ENCODE assay signal across 21 cellular contexts in genomic region chr11:64009234-64009633, GRCh38. TPM values are rescaled to one million over a fixed set of nuclear protein-coding genes. Genes with fewer than 3 reads are reported as not detected.
DNase-seq lines count a peak whose midpoint lies in the region; ATAC-seq and TF ChIP-seq lines count a peak whose summit lies in the region.
"Had no signal": no experiment of that assay in that cellular context is flagged by ENCODE, and none has a peak within 500 bp of the region (broad histone marks: within the 10 kb centered on the region; RNA-seq: fewer than 3 reads in every experiment).

No MANE protein-coding gene starts in this region.

- H3F3A ChIP-seq in SK-N-SH (replicated peaks; ENCODE audit: insufficient read depth), result no peaks in the 10 kb centered on the region

- H3K36me3 Mint-ChIP-seq in neural crest cell (ENCODE audit: low read depth), result no peaks in the 10 kb centered on the region
- no peaks in the 10 kb centered on the region for H3K36me3 Mint-ChIP-seq in T-helper 2 cell treated with Interferon-gamma antibody and Interleukin-4, amounts not matched to agents 5 μg/mL and 100 μg/mL, for 36 hours (ENCODE audit: low read depth)

- H3K9me3 ChIP-seq in SK-N-SH (no peaks in the 10 kb centered on the region), tibial artery (no peaks in the 10 kb centered on the region)

- H3K4me1 ChIP-seq in SK-N-SH (ENCODE audit: control insufficient read depth in 1 of 2, insufficient read depth in 2 of 2, low read depth in 1 of 2, low read length in 1 of 2), result peaks cover 0 to 13% of the 10 kb centered on the region in 2 experiments; a peak in 2 of 4 replicates
- H3K4me1 ChIP-seq in tibial artery, result peaks cover 0 to 19% (median 11%) of the 10 kb centered on the region in 4 donors

- no peak overlapping the region for H3K27ac Mint-ChIP-seq in neural crest cell (ENCODE audit: unreplicated experiment)
- no peak overlapping the region for H3K27ac Mint-ChIP-seq in T-helper 2 cell treated with Interferon-gamma antibody and Interleukin-4, amounts not matched to agents 5 μg/mL and 100 μg/mL, for 36 hours
- H3K27ac Mint-ChIP-seq: CD4-positive, alpha-beta T cell; GM23338 had no signal

- H3K4me3 ChIP-seq in SK-N-SH (ENCODE audit: low read depth in 2 of 2, low read length in 1 of 2) (no peak overlapping the region), tibial artery (no peak overlapping the region)
- H3K4me3 ChIP-seq: BLaER1 treated with 17β-estradiol and CSF1 and Interleukin-3, amounts not matched to agents 10 nM and 100 nM; GM12878; GM23338 had no signal

- H2AFZ ChIP-seq in SK-N-SH (ENCODE audit: low read depth), result no peak overlapping the region
- H2AFZ ChIP-seq: GM23338 had no signal

- TF ChIP-seq EP300 in SK-N-SH (IDR thresholded peaks at IDR 0.05; ENCODE audit: borderline replicate concordance in 1 of 2, low read depth in 1 of 2, low read length in 1 of 2), result no peak

- no peak overlapping the region for H3K4me2 ChIP-seq in SK-N-SH
- H3K4me2 ChIP-seq: BLaER1 treated with 17β-estradiol and CSF1 and Interleukin-3, amounts not matched to agents 10 nM and 100 nM; GM23338 had no signal

- 100% methylated on average over 1 of the region's 3 CpGs for WGBS in SK-N-SH (ENCODE audit: low lambda C conversion rate)

- H3K9me2 ChIP-seq in SK-N-SH, result no peaks in the 10 kb centered on the region

- peaks cover 0 to 3% of the 10 kb centered on the region in 2 experiments for H3K36me3 ChIP-seq in SK-N-SH (replicated peaks in 1 of 2; ENCODE audit: control insufficient read depth in 1 of 2, insufficient read depth in 2 of 2, low read length in 1 of 2)
- H3K36me3 ChIP-seq in tibial artery, result no peaks in the 10 kb centered on the region

- H3K4me3 Mint-ChIP-seq in neural crest cell, result peak overlapping the region; percentile 44
- H3K4me3 Mint-ChIP-seq in T-helper 2 cell treated with Interferon-gamma antibody and Interleukin-4, amounts not matched to agents 5 μg/mL and 100 μg/mL, for 36 hours, result no peak overlapping the region
- H3K4me3 Mint-ChIP-seq: CD4-positive, alpha-beta T cell; GM23338 had no signal

- TF ChIP-seq CTCF in SK-N-SH (IDR thresholded peaks at IDR 0.05), result no peak
- no peak for TF ChIP-seq CTCF in neural crest cell (conservative IDR thresholded peaks at IDR 0.05)
- no peak for TF ChIP-seq CTCF in tibial artery (IDR thresholded peaks at IDR 0.05)

- H3K27me3 ChIP-seq in SK-N-SH (ENCODE audit: insufficient read depth), result no peaks in the 10 kb centered on the region
- H3K27me3 ChIP-seq in tibial artery, result no peaks in the 10 kb centered on the region

- no peak overlapping the region for H3K9ac ChIP-seq in SK-N-SH
- H3K9ac ChIP-seq: BLaER1 treated with 17β-estradiol and CSF1 and Interleukin-3, amounts not matched to agents 10 nM and 100 nM had no signal

- peaks cover 29% of the 10 kb centered on the region for H3K27me3 Mint-ChIP-seq in neural crest cell (ENCODE audit: low read depth)
- peaks cover 25% of the 10 kb centered on the region for H3K27me3 Mint-ChIP-seq in T-helper 2 cell treated with Interferon-gamma antibody and Interleukin-4, amounts not matched to agents 5 μg/mL and 100 μg/mL, for 36 hours (ENCODE audit: low read depth)

- H3K27ac ChIP-seq in SK-N-SH (ENCODE audit: low read depth in 2 of 2, low read length in 1 of 2), result no peak overlapping the region
- no peak overlapping the region for H3K27ac ChIP-seq in tibial artery
- H3K27ac ChIP-seq: BLaER1 treated with 17β-estradiol and CSF1 and Interleukin-3, amounts not matched to agents 10 nM and 100 nM; HL-60 had no signal

- no peak for TF ChIP-seq RAD21 in SK-N-SH (IDR thresholded peaks at IDR 0.05; ENCODE audit: low read length)

- DNase-seq in SK-N-SH (no peak), HuH-7 (ENCODE audit: low spot score) (peak; percentile 43), epidermal melanocyte (ENCODE audit: insufficient read length, low spot score) (peak; percentile 21), neural crest cell (ENCODE audit: low read depth, low spot score) (no peak), medulla oblongata (ENCODE audit: extremely low spot score) (no peak), tibial artery (no peak)
- DNase-seq in T-helper 2 cell treated with Interferon-gamma antibody and Interleukin-4, amounts not matched to agents 5 μg/mL and 100 μg/mL, for 36 hours (ENCODE audit: low spot score), result no peak
- DNase-seq: ACHN; Calu3; CD4-positive, alpha-beta T cell; DMS 273 treated with DMSO at 0.1 percent for 48 hours; HCEC 1CT; IMR-90 had no signal

- no peaks in the 10 kb centered on the region for H3K79me2 ChIP-seq in SK-N-SH (ENCODE audit: insufficient read depth)

- POLR2A ChIA-PET in SK-N-SH (lab: Yijun Ruan, JAX), result no interaction called here

- H3K9me3 Mint-ChIP-seq in neural crest cell, result no peaks in the 10 kb centered on the region
- H3K9me3 Mint-ChIP-seq in T-helper 2 cell treated with Interferon-gamma antibody and Interleukin-4, amounts not matched to agents 5 μg/mL and 100 μg/mL, for 36 hours, result peaks cover 15% of the 10 kb centered on the region
- H3K9me3 Mint-ChIP-seq: CD4-positive, alpha-beta T cell had no signal

- intact Hi-C loops in tibial artery (cut with DNase I; ENCODE audit: low total_unique reads), result no loop called here

- peaks cover 25% of the 10 kb centered on the region for H3K4me1 Mint-ChIP-seq in neural crest cell
- H3K4me1 Mint-ChIP-seq in T-helper 2 cell treated with Interferon-gamma antibody and Interleukin-4, amounts not matched to agents 5 μg/mL and 100 μg/mL, for 36 hours (ENCODE audit: low read depth), result peaks cover 6% of the 10 kb centered on the region

- CTCF ChIA-PET in SK-N-SH (lab: Yijun Ruan, JAX), result interaction anchor here (0.9 to 1.4 kb wide), 2 partner anchors 11 to 22 kb away, joined by 3 read pairs; no protein-coding TSS in a partner anchor

- no peak for ATAC-seq in SK-N-SH treated with all-trans-retinoic acid at 6 μM for 48 hours
- ATAC-seq: GM12878, GM23338 had no signal

- 0 out of 2 replicates have a peak, but pooled peaks cover 3% of the 10 kb centered on the region for H4K20me1 ChIP-seq in SK-N-SH (ENCODE audit: insufficient read depth)

TF ChIP-seq in SK-N-SH treated with all-trans-retinoic acid at 6 μM for 48 hours, 23 proteins besides CTCF, POLR2A, EP300 and RAD21:
- TF ChIP-seq ARNTL (CRISPR knock-in tag; IDR thresholded peaks at IDR 0.05; ENCODE audit: borderline replicate concordance, low read depth) (no peak), ZFP3 (CRISPR knock-in tag; IDR thresholded peaks at IDR 0.05) (peak; percentile 91)

TF ChIP-seq in SK-N-SH, 30 proteins besides CTCF, POLR2A, EP300 and RAD21:
- TF ChIP-seq NFIC (IDR thresholded peaks at IDR 0.05; ENCODE audit: borderline replicate concordance) (no peak), TAF1 (IDR thresholded peaks at IDR 0.05; ENCODE audit: borderline replicate concordance, low read depth, low read length) (no peak), SMC3 (IDR thresholded peaks at IDR 0.05; ENCODE audit: low read depth, low read length) (no peak), TCF12 (IDR thresholded peaks at IDR 0.05) (no peak), GABPA (IDR thresholded peaks at IDR 0.05; ENCODE audit: low read depth) (no peak), RFX5 (IDR thresholded peaks at IDR 0.05; ENCODE audit: low read length) (no peak), RXRA (IDR thresholded peaks at IDR 0.05; ENCODE audit: borderline replicate concordance, low read depth) (no peak), FOXJ3 (CRISPR knock-in tag; IDR thresholded peaks at IDR 0.05) (no peak), ELF1 (IDR thresholded peaks at IDR 0.05) (no peak), RCOR1 (IDR thresholded peaks at IDR 0.05; ENCODE audit: low read length) (no peak), EZH2phosphoT487 (IDR thresholded peaks at IDR 0.05; ENCODE audit: borderline replicate concordance, low read depth) (no peak)
- TF ChIP-seq, protein P1, sequence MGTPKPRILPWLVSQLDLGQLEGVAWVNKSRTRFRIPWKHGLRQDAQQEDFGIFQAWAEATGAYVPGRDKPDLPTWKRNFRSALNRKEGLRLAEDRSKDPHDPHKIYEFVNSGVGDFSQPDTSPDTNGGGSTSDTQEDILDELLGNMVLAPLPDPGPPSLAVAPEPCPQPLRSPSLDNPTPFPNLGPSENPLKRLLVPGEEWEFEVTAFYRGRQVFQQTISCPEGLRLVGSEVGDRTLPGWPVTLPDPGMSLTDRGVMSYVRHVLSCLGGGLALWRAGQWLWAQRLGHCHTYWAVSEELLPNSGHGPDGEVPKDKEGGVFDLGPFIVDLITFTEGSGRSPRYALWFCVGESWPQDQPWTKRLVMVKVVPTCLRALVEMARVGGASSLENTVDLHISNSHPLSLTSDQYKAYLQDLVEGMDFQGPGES (IDR thresholded peaks at IDR 0.05; ENCODE audit: low read depth, low read length), result no peak

RNA-seq across cellular contexts. Expression of gene OTUB1, which starts 23.0 kb away (rescaled TPM):
- 183 and 195 TPM in 2 replicates for polyA plus RNA-seq in SK-N-SH (2012; rRNA removed)
- polyA plus RNA-seq in SK-N-SH (2012; cell fraction: cytosol; rRNA removed), result 76.2 and 109 TPM in 2 replicates
- 446 and 520 TPM in 2 replicates for polyA plus RNA-seq in SK-N-SH (2012; cell fraction: nucleus; rRNA removed)
- total RNA-seq in neural crest cell, result 122 and 124 TPM in 2 replicates

RNA-seq across cellular contexts. Expression of gene FLRT1, which starts 26.5 kb away (rescaled TPM):
- 0.03 TPM in 2 replicates for polyA plus RNA-seq in SK-N-SH (2012; rRNA removed)
- 0.05 and 0.06 TPM in 2 replicates for polyA plus RNA-seq in SK-N-SH (2012; cell fraction: cytosol; rRNA removed)
- polyA plus RNA-seq in SK-N-SH (2012; cell fraction: nucleus; rRNA removed), result 0.06 and 0.07 TPM in 2 replicates
- 2.4 and 3.0 TPM in 2 replicates for total RNA-seq in neural crest cell
- total RNA-seq: A172; CD4-positive, alpha-beta T cell; Daoy; G401; GM12878 had no signal

RNA-seq across cellular contexts. Expression of gene COX8A, which starts 34.8 kb away (rescaled TPM):
- 597 and 824 TPM in 2 replicates for polyA plus RNA-seq in SK-N-SH (2012; rRNA removed)
- polyA plus RNA-seq in SK-N-SH (2012; cell fraction: cytosol; rRNA removed), result 313 and 507 TPM in 2 replicates
- 180 and 321 TPM in 2 replicates for polyA plus RNA-seq in SK-N-SH (2012; cell fraction: nucleus; rRNA removed)
- total RNA-seq in neural crest cell, result 349 and 389 TPM in 2 replicates

Comparison
In these comparisons a context has a peak if more than half of its experiments do, and no peak if none do; other contexts are left out.
1. DNase-seq: peak in HuH-7 (single experiment) and epidermal melanocyte (single experiment); none in SK-N-SH (single experiment), neural crest cell (single experiment), medulla oblongata (single experiment), tibial artery (0 of 2) and T-helper 2 cell treated with Interferon-gamma antibody and Interleukin-4, amounts not matched to agents 5 μg/mL and 100 μg/mL, for 36 hours (single experiment).